Comparison of ENCODE assay signal across 10 cellular contexts in genomic region chr19:33390120-33390907, GRCh38. TPM values are rescaled to one million over a fixed set of nuclear protein-coding genes. Genes with fewer than 3 reads are reported as not detected.
DNase-seq lines count a peak whose midpoint lies in the region; ATAC-seq and TF ChIP-seq lines count a peak whose summit lies in the region.
"Had no signal": no experiment of that assay in that cellular context is flagged by ENCODE, and none has a peak within 500 bp of the region (broad histone marks: within the 10 kb centered on the region; RNA-seq: fewer than 3 reads in every experiment).

No MANE protein-coding gene starts in this region.

- BruUV-seq in PC-3 (replicated peaks; lab: Mats Ljungman, UMichigan): no TSS peak

- no peak overlapping the region for H3K27ac ChIP-seq in SJCRH30
- no peak overlapping the region for H3K27ac ChIP-seq in PC-3 (ENCODE audit: low read length)

- ATAC-seq in Right ventricle myocardium inferior (peak; percentile 35), GM21529 (IDR thresholded peaks at IDR 0.05; ENCODE audit: unreplicated experiment) (no peak), PC-3 (no peak)

- no peaks in the 10 kb centered on the region for H3K79me2 ChIP-seq in PC-3 (ENCODE audit: low read length)

- no peaks in the 10 kb centered on the region for H4K20me1 ChIP-seq in PC-3 (ENCODE audit: low read length)

- TF ChIP-seq CTCF in GM10248 (IDR thresholded peaks at IDR 0.05; ENCODE audit: control extremely low read depth, extremely low read depth, low read depth, missing control alignments) (no peak), PC-3 (conservative IDR thresholded peaks at IDR 0.05; ENCODE audit: low read depth, low read length) (no peak)

- no peaks in the 10 kb centered on the region for H3K9me3 ChIP-seq in SJCRH30 (replicated peaks)
- no peaks in the 10 kb centered on the region for H3K9me3 ChIP-seq in PC-3 (ENCODE audit: low read length)

- CTCF ChIA-PET in GM10248 (lab: Yijun Ruan, JAX) (no interaction called here), PC-3 (lab: Charles Lee) (no interaction called here)

- H3K4me1 ChIP-seq in SJCRH30 (peaks cover 30% of the 10 kb centered on the region), PC-3 (ENCODE audit: insufficient read depth, low read length) (no peaks in the 10 kb centered on the region)

- POLR2A ChIA-PET in GM10248 (lab: Yijun Ruan, JAX): no interaction called here
- POLR2A ChIA-PET in PC-3 (lab: Charles Lee; ENCODE audit: unreplicated experiment): no interaction called here

- H3K27me3 ChIP-seq in SJCRH30 (no peaks in the 10 kb centered on the region), PC-3 (ENCODE audit: low read length) (no peaks in the 10 kb centered on the region)

- no peak overlapping the region for H3K4me3 ChIP-seq in SJCRH30
- H3K4me3 ChIP-seq in PC-3 (ENCODE audit: low read length): no peak overlapping the region

- H2AFZ ChIP-seq in PC-3 (ENCODE audit: low read length): no peak overlapping the region

- DNase-seq in GM10248 (ENCODE audit: extremely low spot score) (peak; percentile 8), SJCRH30 (peak; percentile 44 to 58), Right ventricle myocardium inferior (ENCODE audit: missing footprints) (peak; percentile 83), posterior vena cava (ENCODE audit: low spot score) (peak; percentile 84), NCI-H1436 (lab: John Stamatoyannopoulos, UW) (no peak), PC-3 (no peak), GM03348 (ENCODE audit: low spot score) (no peak)
- DNase-seq: CD4-positive, alpha-beta memory T cell; NCI-H2171 treated with DMSO at 0.1 percent for 48 hours had no signal

- H3K36me3 ChIP-seq in SJCRH30: no peaks in the 10 kb centered on the region; the same call in 1 of the 2 replicates
- no peaks in the 10 kb centered on the region for H3K36me3 ChIP-seq in PC-3 (ENCODE audit: low read depth, low read length)

- no peaks in the 10 kb centered on the region for H3K9me2 ChIP-seq in PC-3 (replicated peaks; ENCODE audit: low read length)

- no peak overlapping the region for H3K9ac ChIP-seq in PC-3 (ENCODE audit: low read length)

- intact Hi-C loops in Right ventricle myocardium inferior (cut with DNase I) (no loop called here), posterior vena cava (cut with DNase I) (loop anchor here (5.0 to 10.0 kb wide), 2 partner anchors 88 to 96 kb away; partner anchors contain the start of gene CEBPA (in 1 of the 2)), PC-3 (cut with micrococcal nuclease) (no loop called here)

- H3F3A ChIP-seq in PC-3 (ENCODE audit: low read length, unreplicated experiment): no peaks in the 10 kb centered on the region

- H3K4me2 ChIP-seq in PC-3 (ENCODE audit: low read length): no peak overlapping the region

RNA-seq across cellular contexts. Expression of gene CEBPG, which starts 16.8 kb away (rescaled TPM):
- 30.0 and 36.6 TPM in 2 replicates for total RNA-seq in SJCRH30 (2014; rRNA removed; shearing (Covaris generic))
- 17.5 TPM for total RNA-seq in Right ventricle myocardium inferior
- 10 to 100 TPM; 29.1 to 41.3 TPM for total RNA-seq in posterior vena cava
- total RNA-seq in PC-3 (2014; rRNA removed): 19.5 and 24.6 TPM in 2 replicates

Comparison
In these comparisons a context has a peak if more than half of its experiments do, and no peak if none do; other contexts are left out.
1. DNase-seq: peak in GM10248 (single experiment), SJCRH30 (2 of 2), Right ventricle myocardium inferior (single experiment) and posterior vena cava (single experiment); none in NCI-H1436 (single experiment), PC-3 (single experiment) and GM03348 (single experiment).
2. intact Hi-C loops: an anchor here in posterior vena cava (5.0 to 10.0 kb wide); none called in Right ventricle myocardium inferior and PC-3.